Comparison of ENCODE assay signal across 18 cellular contexts in the genomic region with DNA sequence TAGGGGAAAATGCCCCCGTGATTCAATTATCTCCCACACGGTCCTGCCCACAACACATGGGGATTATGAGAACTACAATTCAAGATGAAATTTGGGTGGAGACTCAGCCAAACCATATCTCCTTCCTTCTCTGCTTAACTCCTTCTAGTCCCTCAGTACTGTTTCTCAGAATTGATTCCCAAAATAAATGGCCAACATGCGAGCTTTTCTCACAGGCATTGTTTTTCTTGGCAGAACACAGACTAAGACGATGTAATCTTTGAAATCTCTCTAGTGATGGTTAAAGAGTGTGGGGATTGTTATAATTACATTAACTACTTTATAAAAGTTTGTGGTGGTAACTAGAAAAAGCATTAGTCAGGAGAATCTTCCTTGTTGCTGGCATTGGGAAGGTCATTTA.
"Had no signal": no experiment of that assay in that cellular context is flagged by ENCODE, and none has a peak within 500 bp of the region (broad histone marks: within the 10 kb centered on the region; RNA-seq: fewer than 3 reads in every experiment).

No MANE protein-coding gene starts in this region.

- H3K27me3 Mint-ChIP-seq: activated naive CD8-positive, alpha-beta T cell treated with anti-CD3 and anti-CD28 coated beads, Interleukin-2, amount 10 ng/mL, durations not matched to agents 7 days and 5 days; naive thymus-derived CD8-positive, alpha-beta T cell had no signal

- DNase-seq: activated CD4-positive, alpha-beta T cell treated with anti-CD3 and anti-CD28 coated beads, Interleukin-2, amount 50 U/mL, for 1 hour; activated CD8-positive, alpha-beta memory T cell treated with anti-CD3 and anti-CD28 coated beads for 24 hours; activated naive CD8-positive, alpha-beta T cell treated with anti-CD3 and anti-CD28 coated beads, Interleukin-2, amount 10 ng/mL, durations not matched to agents 7 days and 5 days; mammary epithelial cell; naive thymus-derived CD8-positive, alpha-beta T cell; retina; small intestine; stimulated activated CD4-positive, alpha-beta T cell treated with anti-CD3 and anti-CD28 coated beads, Interleukin-4, amount 100 ng/mL, for 24 hours; stimulated activated naive CD4-positive, alpha-beta T cell; substantia nigra; T-helper 2 cell; transverse colon had no signal

- H3K9me3 ChIP-seq: neutrophil, transverse colon, vagina had no signal

- H3K9me3 Mint-ChIP-seq: activated T-helper 1 cell treated with anti-CD3 and anti-CD28 coated beads, Interleukin-12 subunit alpha, Interleukin-12 subunit beta, Interleukin-2, Interleukin-4 antibody, amounts not matched to agents 30 ng/mL and 10 ng/mL and 1 ng/mL, durations not matched to agents 14 hours and 24 hours and 36 hours; naive thymus-derived CD8-positive, alpha-beta T cell had no signal

- ATAC-seq: left lobe of liver; naive thymus-derived CD8-positive, alpha-beta T cell had no signal

- H3K4me1 Mint-ChIP-seq: activated naive CD8-positive, alpha-beta T cell treated with anti-CD3 and anti-CD28 coated beads, Interleukin-2, amount 10 ng/mL, durations not matched to agents 7 days and 5 days; naive thymus-derived CD8-positive, alpha-beta T cell had no signal

- H3K36me3 ChIP-seq: cardiac muscle cell, neutrophil, vagina had no signal

- H3K27ac ChIP-seq: cardiac muscle cell, hepatocyte, neutrophil, transverse colon, vagina had no signal

- H3K4me3 ChIP-seq: cardiac muscle cell, hepatocyte, transverse colon, vagina had no signal

- H3K27me3 ChIP-seq: cardiac muscle cell, hepatocyte, neutrophil, transverse colon, vagina had no signal

- H3K4me3 Mint-ChIP-seq: activated naive CD8-positive, alpha-beta T cell treated with anti-CD3 and anti-CD28 coated beads, Interleukin-2, amount 10 ng/mL, durations not matched to agents 7 days and 5 days; activated T-helper 1 cell treated with anti-CD3 and anti-CD28 coated beads, Interleukin-12 subunit alpha, Interleukin-12 subunit beta, Interleukin-2, Interleukin-4 antibody, amounts not matched to agents 30 ng/mL and 10 ng/mL and 1 ng/mL, durations not matched to agents 14 hours and 24 hours and 36 hours; naive thymus-derived CD8-positive, alpha-beta T cell had no signal

- H3K4me1 ChIP-seq: transverse colon had no signal

- H3K27ac Mint-ChIP-seq: activated naive CD8-positive, alpha-beta T cell treated with anti-CD3 and anti-CD28 coated beads, Interleukin-2, amount 10 ng/mL, durations not matched to agents 7 days and 5 days; activated T-helper 1 cell treated with anti-CD3 and anti-CD28 coated beads, Interleukin-12 subunit alpha, Interleukin-12 subunit beta, Interleukin-2, Interleukin-4 antibody, amounts not matched to agents 30 ng/mL and 10 ng/mL and 1 ng/mL, durations not matched to agents 14 hours and 24 hours and 36 hours; naive thymus-derived CD8-positive, alpha-beta T cell had no signal
